In genomic region chr10:30059209-30060107, GRCh38 we compare ENCODE assay signal across 8 cellular contexts. TPM values are rescaled to one million over a fixed set of nuclear protein-coding genes. Genes with fewer than 3 reads are reported as not detected.
DNase-seq lines count a peak whose midpoint lies in the region; ATAC-seq, FAIRE-seq and TF ChIP-seq lines count a peak whose summit lies in the region.

JCAD (minus strand) TSS chr10:30059586; CDS start chr10:30047812, 11,774 bp downstream.

- H3K79me2 ChIP-seq in smooth muscle cell (ENCODE audit: low read depth): peaks cover 7% of the 10 kb centered on the region

- POLR2A ChIA-PET in activated B cell treated with CpG ODN at 0.5 μM for 24 hours (lab: Charles Lee): no interaction called here

- H2AFZ ChIP-seq in smooth muscle cell (ENCODE audit: low read depth): peak within 1 kb of the TSS; percentile 73

- no peak for TF ChIP-seq CTCF in activated B cell treated with CpG ODN at 0.5 μM for 24 hours (IDR thresholded peaks at IDR 0.05)
- no peak for TF ChIP-seq CTCF in smooth muscle cell (IDR thresholded peaks at IDR 0.05; ENCODE audit: borderline replicate concordance, insufficient read depth, poor library complexity, severe bottlenecking)

- H3K4me1 Mint-ChIP-seq in activated B cell treated with CpG ODN at 0.5 μM for 24 hours: peaks cover 11% of the 10 kb centered on the region

- H3K9ac ChIP-seq in smooth muscle cell (ENCODE audit: low read depth): peak within 1 kb of the TSS; percentile 27

- H3K36me3 ChIP-seq in smooth muscle cell (ENCODE audit: low read depth): no peaks in the 10 kb centered on the region

- peak; percentile 88 for ATAC-seq in GM18868 (IDR thresholded peaks at IDR 0.05; ENCODE audit: unreplicated experiment)
- ATAC-seq in activated B cell treated with CpG ODN at 0.5 μM for 24 hours (ENCODE audit: low read depth): peak; percentile 92

- no peaks in the 10 kb centered on the region for H3K36me3 Mint-ChIP-seq in activated B cell treated with CpG ODN at 0.5 μM for 24 hours (ENCODE audit: low read depth)

- peaks cover 34% of the 10 kb centered on the region for H3K4me1 ChIP-seq in smooth muscle cell (ENCODE audit: low read depth)

- peak within 1 kb of the TSS; percentile 61 for H3K27ac ChIP-seq in smooth muscle cell (ENCODE audit: low read depth)

- peak within 1 kb of the TSS; percentile 91 for H3K4me2 ChIP-seq in smooth muscle cell

- peaks cover 56% of the 10 kb centered on the region for H3K27me3 Mint-ChIP-seq in activated B cell treated with CpG ODN at 0.5 μM for 24 hours

- FAIRE-seq in HTR-8/SVneo (lab: Jason Lieb, UNC): peak; percentile 94

- H3K9me3 ChIP-seq in smooth muscle cell (replicated peaks; ENCODE audit: low read depth): no peaks in the 10 kb centered on the region

- no peaks in the 10 kb centered on the region for H3K9me3 Mint-ChIP-seq in activated B cell treated with CpG ODN at 0.5 μM for 24 hours

- H3K4me3 ChIP-seq in smooth muscle cell: peak within 1 kb of the TSS; percentile 69

- H3K4me3 Mint-ChIP-seq in activated B cell treated with CpG ODN at 0.5 μM for 24 hours: peak within 1 kb of the TSS; percentile 67

- H3K27ac Mint-ChIP-seq in activated B cell treated with CpG ODN at 0.5 μM for 24 hours: no peak within 1 kb of the TSS

- CTCF ChIA-PET in activated B cell treated with CpG ODN at 0.5 μM for 24 hours (lab: Charles Lee): no interaction called here

- H4K20me1 ChIP-seq in smooth muscle cell (ENCODE audit: low read depth): peaks cover 33% of the 10 kb centered on the region

- intact Hi-C loops in activated B cell treated with CpG ODN at 0.5 μM for 24 hours (cut with micrococcal nuclease): no loop called here

- DNase-seq in HTR-8/SVneo (ENCODE audit: insufficient read length, low spot score) (peak; percentile 67), activated B cell treated with CpG ODN at 0.5 μM for 24 hours (peak; percentile 49), islet precursor cell (peak; percentile 89), smooth muscle cell (lab: John Stamatoyannopoulos, UW; ENCODE audit: unreplicated experiment) (peak; percentile 38), OCI-M2 (lab: John Stamatoyannopoulos, UW; ENCODE audit: unreplicated experiment) (no peak), NCI-H526 treated with DMSO at 0.1 percent for 48 hours (lab: John Stamatoyannopoulos, UW) (no peak)
- DNase-seq in central memory CD4-positive, alpha-beta T cell: peak; percentile 14

- 7% methylated on average over 41 of the region's 66 CpGs for WGBS in smooth muscle cell (ENCODE audit: low lambda C conversion rate)

- peaks cover 36% of the 10 kb centered on the region for H3F3A ChIP-seq in smooth muscle cell (ENCODE audit: low read depth)

- H3K27me3 ChIP-seq in smooth muscle cell (ENCODE audit: low read depth): no peaks in the 10 kb centered on the region

RNA-seq across cellular contexts. Expression of gene JCAD, which starts in this region (rescaled TPM):
- not detected in 2 replicates for total RNA-seq in activated B cell treated with CpG ODN at 0.5 μM for 24 hours
- total RNA-seq in smooth muscle cell: 7.8 and 9.6 TPM in 2 replicates
- 6.8 and 7.5 TPM in 2 replicates for polyA plus RNA-seq in smooth muscle cell

Comparison
In these comparisons a context has a peak if more than half of its experiments do, and no peak if none do; other contexts are left out.
1. Peak in DNase-seq and ATAC-seq in activated B cell treated with CpG ODN at 0.5 μM for 24 hours; RNA of the gene not detected or under 1 TPM.
2. DNase-seq: peak in HTR-8/SVneo (single experiment), central memory CD4-positive, alpha-beta T cell (single experiment), islet precursor cell (single experiment) and smooth muscle cell (single experiment); none in OCI-M2 (single experiment) and NCI-H526 treated with DMSO at 0.1 percent for 48 hours (single experiment).